ENCODE assay signal across 1 cellular context in the genomic region with DNA sequence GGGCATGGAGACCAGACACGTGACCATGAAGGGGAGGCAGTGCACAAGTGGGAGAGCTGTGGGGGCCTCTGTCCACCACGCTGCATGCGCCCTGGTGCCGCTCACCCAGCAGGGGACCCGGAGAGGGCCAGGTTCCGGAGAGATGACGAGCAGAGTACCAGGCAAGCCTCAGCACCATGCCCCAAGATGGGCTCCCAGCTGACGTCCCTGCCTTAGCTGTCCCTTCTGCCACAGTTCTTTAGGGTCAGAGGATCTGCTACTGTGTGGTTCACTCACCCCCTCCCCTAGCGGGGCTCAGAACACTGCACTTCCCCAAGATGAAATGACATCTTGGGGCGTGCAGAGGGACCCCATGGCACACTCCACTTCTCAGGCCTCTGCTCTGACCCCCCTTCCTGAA.
TF ChIP-seq lines count a peak whose summit lies in the region.

No MANE protein-coding gene starts in this region.

TF ChIP-seq in H1, 55 proteins besides CTCF, POLR2A, EP300 and RAD21:
- TF ChIP-seq RXRA (IDR thresholded peaks at IDR 0.05; ENCODE audit: insufficient read depth, low read depth, low read length) (no peak), GTF2F1 (IDR thresholded peaks at IDR 0.05; ENCODE audit: borderline replicate concordance, low read depth, low read length) (no peak), CHD2 (IDR thresholded peaks at IDR 0.05; ENCODE audit: low read length) (no peak), NRF1 (IDR thresholded peaks at IDR 0.05; ENCODE audit: low read depth, low read length) (no peak), ZNF274 (IDR thresholded peaks at IDR 0.05; ENCODE audit: borderline replicate concordance, extremely low read depth, low read length) (no peak)
- TF ChIP-seq, protein P1, sequence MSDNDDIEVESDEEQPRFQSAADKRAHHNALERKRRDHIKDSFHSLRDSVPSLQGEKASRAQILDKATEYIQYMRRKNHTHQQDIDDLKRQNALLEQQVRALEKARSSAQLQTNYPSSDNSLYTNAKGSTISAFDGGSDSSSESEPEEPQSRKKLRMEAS (IDR thresholded peaks at IDR 0.05): no peak
- TF ChIP-seq, protein P2, sequence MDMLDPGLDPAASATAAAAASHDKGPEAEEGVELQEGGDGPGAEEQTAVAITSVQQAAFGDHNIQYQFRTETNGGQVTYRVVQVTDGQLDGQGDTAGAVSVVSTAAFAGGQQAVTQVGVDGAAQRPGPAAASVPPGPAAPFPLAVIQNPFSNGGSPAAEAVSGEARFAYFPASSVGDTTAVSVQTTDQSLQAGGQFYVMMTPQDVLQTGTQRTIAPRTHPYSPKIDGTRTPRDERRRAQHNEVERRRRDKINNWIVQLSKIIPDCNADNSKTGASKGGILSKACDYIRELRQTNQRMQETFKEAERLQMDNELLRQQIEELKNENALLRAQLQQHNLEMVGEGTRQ (IDR thresholded peaks at IDR 0.05; ENCODE audit: low read length): no peak
TF ChIP-seq in H1: peak in this region for 0.
